ENCODE assay signal across 10 cellular contexts in genomic region chr10:6582913-6583312, GRCh38. TPM values are rescaled to one million over a fixed set of nuclear protein-coding genes. Genes with fewer than 3 reads are reported as not detected.
DNase-seq lines count a peak whose midpoint lies in the region; ATAC-seq, FAIRE-seq and TF ChIP-seq lines count a peak whose summit lies in the region.
"Not testable (repeated sequence)": the region's sequence is repeated elsewhere in the genome, so short reads cannot be mapped to it uniquely, and the experiment has no call there.
"Had no signal": no experiment of that assay in that cellular context is flagged by ENCODE, and none has a peak within 500 bp of the region (broad histone marks: within the 10 kb centered on the region; RNA-seq: fewer than 3 reads in every experiment).

No MANE protein-coding gene starts in this region.

- POLR2A ChIA-PET in K562 (lab: Yijun Ruan, JAX) = not testable (repeated sequence)
- POLR2A ChIA-PET in naive thymus-derived CD8-positive, alpha-beta T cell (lab: Charles Lee) = interaction anchor here (1.0 to 9.0 kb wide), 4 partner anchors 15 to 53 kb away, joined by 3 to 350 read pairs (median 6); no protein-coding TSS in a partner anchor

- peak overlapping the region; percentile 94 for H3K4me2 ChIP-seq in Loucy (ENCODE audit: low read depth, low read length, poor library complexity, severe bottlenecking)
- peak overlapping the region; percentile 71; the same call in 1 of the 2 replicates for H3K4me2 ChIP-seq in K562 (ENCODE audit: insufficient read depth, low read length)

- in situ Hi-C loops in K562 (cut with MboI) = not testable (repeated sequence)

- not testable (repeated sequence) for TF ChIP-seq POLR2A in K562 (conservative IDR thresholded peaks at IDR 0.05)

- not testable (repeated sequence) for TF ChIP-seq EP300 in K562 (IDR thresholded peaks at IDR 0.05; ENCODE audit: low read length)

- H2AFZ ChIP-seq in Loucy (ENCODE audit: low read length); K562 (ENCODE audit: low read depth, low read length): not testable (repeated sequence)

- H3K79me2 ChIP-seq in Loucy (ENCODE audit: insufficient read depth, low read length) (peaks cover 75% of the 10 kb centered on the region), K562 (ENCODE audit: control insufficient read depth, insufficient read depth, low read length) (peaks cover 57% of the 10 kb centered on the region)

- H3K4me3 ChIP-seq in CD4-positive, CD25-positive, alpha-beta regulatory T cell (ENCODE audit: low read depth, low read length) = peak overlapping the region; percentile 99
- peak overlapping the region; percentile 85 for H3K4me3 ChIP-seq in Loucy (ENCODE audit: low read length, poor library complexity, severe bottlenecking)
- H3K4me3 ChIP-seq in K562; skeletal muscle tissue (ENCODE audit: low read length in 3 of 3): not testable (repeated sequence)

- ATAC-seq in CD4-positive, CD25-positive, alpha-beta regulatory T cell (ENCODE audit: low read depth in 2 of 2); K562; naive thymus-derived CD8-positive, alpha-beta T cell: not testable (repeated sequence)

- intact Hi-C loops in activated CD4-positive, alpha-beta T cell treated with anti-CD3 and anti-CD28 coated beads, Interleukin-2, amount 10 ng/mL, durations not matched to agents 24 days and 14 days (cut with micrococcal nuclease) = loop anchor here (1.0 to 5.0 kb wide), 4 partner anchors 9 to 381 kb away; partner anchors contain the start of gene PFKFB3
- intact Hi-C loops in K562 (cut with micrococcal nuclease) = loop anchor here (5.0 kb wide), 3 partner anchors 64 to 136 kb away; no protein-coding TSS in a partner anchor

- H4K20me1 ChIP-seq in Loucy (ENCODE audit: insufficient read depth, low read length, poor library complexity, severe bottlenecking); K562 (replicated peaks; ENCODE audit: control insufficient read depth, insufficient read depth, low read length): not testable (repeated sequence)

- H3K9me3 ChIP-seq in CD4-positive, CD25-positive, alpha-beta regulatory T cell (ENCODE audit: control insufficient read depth in 2 of 2, low read length in 2 of 2); Loucy (ENCODE audit: insufficient read depth, low read depth, low read length); K562 (replicated peaks; ENCODE audit: control insufficient read depth, insufficient read depth, low read depth, low read length); skeletal muscle tissue (ENCODE audit: control insufficient read depth in 3 of 3, low read length in 3 of 3): not testable (repeated sequence)

- FAIRE-seq in K562 (lab: Jason Lieb, UNC) = not testable (repeated sequence)

- not testable (repeated sequence) for H3K27me3 Mint-ChIP-seq in CD4-positive, CD25-positive, alpha-beta regulatory T cell; activated CD4-positive, alpha-beta T cell treated with anti-CD3 and anti-CD28 coated beads, Interleukin-2, amount 10 ng/mL, durations not matched to agents 24 days and 14 days; activated T-cell treated with anti-CD3 and anti-CD28 coated beads, Interleukin-2, amount 50 U/mL, for 24 hours; activated naive CD4-positive, alpha-beta T cell treated with anti-CD3 and anti-CD28 coated beads, Interleukin-2, amount 10 ng/mL, durations not matched to agents 7 days and 5 days; naive thymus-derived CD8-positive, alpha-beta T cell

- CTCF ChIA-PET in activated naive CD4-positive, alpha-beta T cell treated with anti-CD3 and anti-CD28 coated beads, Interleukin-2, amount 10 ng/mL, durations not matched to agents 7 days and 5 days (lab: Charles Lee) = interaction anchor here (0.7 to 6.7 kb wide), 8 partner anchors 8 to 84 kb away, joined by 3 to 53 read pairs (median 20); no protein-coding TSS in a partner anchor
- CTCF ChIA-PET in K562 (lab: Yijun Ruan, JAX; ENCODE audit: low intra/inter-chr PET ratio) = not testable (repeated sequence)

- H3K9me3 Mint-ChIP-seq in CD4-positive, CD25-positive, alpha-beta regulatory T cell; activated CD4-positive, alpha-beta T cell treated with anti-CD3 and anti-CD28 coated beads, Interleukin-2, amount 10 ng/mL, durations not matched to agents 24 days and 14 days; activated T-cell treated with anti-CD3 and anti-CD28 coated beads, Interleukin-2, amount 50 U/mL, for 24 hours; activated naive CD4-positive, alpha-beta T cell treated with anti-CD3 and anti-CD28 coated beads, Interleukin-2, amount 10 ng/mL, durations not matched to agents 7 days and 5 days; naive thymus-derived CD8-positive, alpha-beta T cell: not testable (repeated sequence)

- H3K9ac ChIP-seq in Loucy (ENCODE audit: low read depth, low read length, poor library complexity, severe bottlenecking) (peak overlapping the region; percentile 98), K562 (ENCODE audit: insufficient read depth in 1 of 2, low read depth in 2 of 2, low read length in 2 of 2) (peak overlapping the region in 1 of 2 experiments; percentile 51; a peak in 2 of 4 replicates)
- not testable (repeated sequence) for H3K9ac ChIP-seq in skeletal muscle tissue (ENCODE audit: low read depth in 1 of 3, low read length in 3 of 3)

- DNase-seq in CD4-positive, CD25-positive, alpha-beta regulatory T cell; activated T-cell treated with anti-CD3 and anti-CD28 coated beads, Interleukin-2, amount 50 U/mL, for 24 hours; activated naive CD4-positive, alpha-beta T cell treated with anti-CD3 and anti-CD28 coated beads, Interleukin-2, amount 10 ng/mL, durations not matched to agents 7 days and 5 days; K562 (ENCODE audit: extremely low read depth in 1 of 4, low spot score in 3 of 4); naive thymus-derived CD8-positive, alpha-beta T cell: not testable (repeated sequence)
- DNase-seq in activated CD4-positive, alpha-beta T cell treated with anti-CD3 and anti-CD28 coated beads, Interleukin-2, amount 10 ng/mL, durations not matched to agents 24 days and 14 days = peak; percentile 68

- peaks cover 13% of the 10 kb centered on the region for H3K36me3 ChIP-seq in CD4-positive, CD25-positive, alpha-beta regulatory T cell (ENCODE audit: control insufficient read depth, insufficient read depth, low read length)
- not testable (repeated sequence) for H3K36me3 ChIP-seq in Loucy (ENCODE audit: insufficient read depth, low read length)
- peaks cover 51% of the 10 kb centered on the region for H3K36me3 ChIP-seq in K562 (ENCODE audit: control insufficient read depth, insufficient read depth, low read length)
- H3K36me3 ChIP-seq in skeletal muscle tissue (ENCODE audit: control insufficient read depth in 3 of 3, insufficient read depth in 3 of 3, low read length in 3 of 3) = peaks cover 4 to 11% (median 6%) of the 10 kb centered on the region in 3 donors

- not testable (repeated sequence) for H3K27me3 ChIP-seq in CD4-positive, CD25-positive, alpha-beta regulatory T cell (ENCODE audit: control insufficient read depth, insufficient read depth, low read length); Loucy (ENCODE audit: insufficient read depth, low read length, poor library complexity, severe bottlenecking); K562 (ENCODE audit: control insufficient read depth in 2 of 2, insufficient read depth in 2 of 2, low read length in 2 of 2); skeletal muscle tissue (ENCODE audit: control insufficient read depth in 3 of 3, insufficient read depth in 3 of 3, low read length in 3 of 3)

- not testable (repeated sequence) for TF ChIP-seq RAD21 in K562 (CRISPR knock-in tag; conservative IDR thresholded peaks at IDR 0.05 in 1 of 2, IDR thresholded peaks at IDR 0.05 in 1 of 2)

- not testable (repeated sequence) for H3F3A ChIP-seq in Loucy (ENCODE audit: low read depth)

- peak overlapping the region; percentile 83 for H3K27ac ChIP-seq in CD4-positive, CD25-positive, alpha-beta regulatory T cell (ENCODE audit: insufficient read depth, low read length, poor library complexity, severe bottlenecking)
- H3K27ac ChIP-seq in K562 (ENCODE audit: extremely low read depth, low read depth, low read length) (peak overlapping the region; percentile 63; the same call in 2 of the 3 replicates), skeletal muscle tissue (ENCODE audit: low read depth, low read length) (peak overlapping the region; percentile 95)

- H3K27ac Mint-ChIP-seq in CD4-positive, CD25-positive, alpha-beta regulatory T cell = peak overlapping the region; percentile 96 to 99 (median 97)
- peak overlapping the region; percentile 88 for H3K27ac Mint-ChIP-seq in activated CD4-positive, alpha-beta T cell treated with anti-CD3 and anti-CD28 coated beads, Interleukin-2, amount 10 ng/mL, durations not matched to agents 24 days and 14 days
- peak overlapping the region; percentile 99 for H3K27ac Mint-ChIP-seq in activated T-cell treated with anti-CD3 and anti-CD28 coated beads, Interleukin-2, amount 50 U/mL, for 24 hours
- peak overlapping the region; percentile 98 for H3K27ac Mint-ChIP-seq in activated naive CD4-positive, alpha-beta T cell treated with anti-CD3 and anti-CD28 coated beads, Interleukin-2, amount 10 ng/mL, durations not matched to agents 7 days and 5 days
- peak overlapping the region; percentile 94 to 99 (median 97) for H3K27ac Mint-ChIP-seq in naive thymus-derived CD8-positive, alpha-beta T cell

- not testable (repeated sequence) for TF ChIP-seq CTCF in Loucy (conservative IDR thresholded peaks at IDR 0.05; ENCODE audit: low read length); K562 (IDR thresholded peaks at IDR 0.05 in 2 of 3, conservative IDR thresholded peaks at IDR 0.05 in 1 of 3; ENCODE audit: insufficient read depth in 2 of 3, low read depth in 1 of 3, low read length in 3 of 3)

- WGBS in K562 (ENCODE audit: insufficient coverage, low coverage, missing lambda C conversion rate) = 84% methylated on average over 7 of the region's 8 CpGs

- peaks cover 60% of the 10 kb centered on the region for H3K4me1 ChIP-seq in CD4-positive, CD25-positive, alpha-beta regulatory T cell (ENCODE audit: control insufficient read depth, insufficient read depth, low read length, poor library complexity, severe bottlenecking)
- H3K4me1 ChIP-seq in Loucy (ENCODE audit: insufficient read depth, low read length, poor library complexity, severe bottlenecking) = peaks cover 57% of the 10 kb centered on the region
- H3K4me1 ChIP-seq in K562 (replicated peaks in 1 of 2; ENCODE audit: control insufficient read depth in 2 of 2, insufficient read depth in 2 of 2, low read length in 2 of 2) = peaks cover 17 to 24% of the 10 kb centered on the region in 2 experiments
- peaks cover 0 to 24% (median 11%) of the 10 kb centered on the region in 3 donors for H3K4me1 ChIP-seq in skeletal muscle tissue (ENCODE audit: control insufficient read depth in 3 of 3, insufficient read depth in 3 of 3, low read length in 3 of 3)

- H3K9me2 ChIP-seq in Loucy (replicated peaks; ENCODE audit: low read depth, low read length) = not testable (repeated sequence)

- H3K4me3 Mint-ChIP-seq in CD4-positive, CD25-positive, alpha-beta regulatory T cell = peak overlapping the region; percentile 96 to 99 (median 98)
- H3K4me3 Mint-ChIP-seq in activated CD4-positive, alpha-beta T cell treated with anti-CD3 and anti-CD28 coated beads, Interleukin-2, amount 10 ng/mL, durations not matched to agents 24 days and 14 days = peak overlapping the region; percentile 97
- peak overlapping the region; percentile 95 for H3K4me3 Mint-ChIP-seq in activated T-cell treated with anti-CD3 and anti-CD28 coated beads, Interleukin-2, amount 50 U/mL, for 24 hours
- H3K4me3 Mint-ChIP-seq in activated naive CD4-positive, alpha-beta T cell treated with anti-CD3 and anti-CD28 coated beads, Interleukin-2, amount 10 ng/mL, durations not matched to agents 7 days and 5 days = peak overlapping the region; percentile 94
- peak overlapping the region; percentile 90 to 97 (median 94) for H3K4me3 Mint-ChIP-seq in naive thymus-derived CD8-positive, alpha-beta T cell

- peaks cover 20 to 58% (median 43%) of the 10 kb centered on the region in 4 donors for H3K4me1 Mint-ChIP-seq in CD4-positive, CD25-positive, alpha-beta regulatory T cell
- peaks cover 57% of the 10 kb centered on the region for H3K4me1 Mint-ChIP-seq in activated CD4-positive, alpha-beta T cell treated with anti-CD3 and anti-CD28 coated beads, Interleukin-2, amount 10 ng/mL, durations not matched to agents 24 days and 14 days
- H3K4me1 Mint-ChIP-seq in activated T-cell treated with anti-CD3 and anti-CD28 coated beads, Interleukin-2, amount 50 U/mL, for 24 hours (ENCODE audit: low read depth) = peaks cover 70% of the 10 kb centered on the region
- peaks cover 40% of the 10 kb centered on the region for H3K4me1 Mint-ChIP-seq in activated naive CD4-positive, alpha-beta T cell treated with anti-CD3 and anti-CD28 coated beads, Interleukin-2, amount 10 ng/mL, durations not matched to agents 7 days and 5 days
- peaks cover 33 to 69% (median 57%) of the 10 kb centered on the region in 4 donors for H3K4me1 Mint-ChIP-seq in naive thymus-derived CD8-positive, alpha-beta T cell

- not testable (repeated sequence) for H3K9me1 ChIP-seq in K562 (ENCODE audit: control insufficient read depth, insufficient read depth, low read length)

- BruUV-seq in K562 (replicated peaks; lab: Mats Ljungman, UMichigan) = not testable (repeated sequence)

- peaks cover 38% of the 10 kb centered on the region for H3K36me3 Mint-ChIP-seq in CD4-positive, CD25-positive, alpha-beta regulatory T cell
- H3K36me3 Mint-ChIP-seq in activated CD4-positive, alpha-beta T cell treated with anti-CD3 and anti-CD28 coated beads, Interleukin-2, amount 10 ng/mL, durations not matched to agents 24 days and 14 days (ENCODE audit: low read depth) = peaks cover 59% of the 10 kb centered on the region
- H3K36me3 Mint-ChIP-seq in activated T-cell treated with anti-CD3 and anti-CD28 coated beads, Interleukin-2, amount 50 U/mL, for 24 hours (ENCODE audit: low read depth) = peaks cover 89% of the 10 kb centered on the region
- peaks cover 79% of the 10 kb centered on the region for H3K36me3 Mint-ChIP-seq in activated naive CD4-positive, alpha-beta T cell treated with anti-CD3 and anti-CD28 coated beads, Interleukin-2, amount 10 ng/mL, durations not matched to agents 7 days and 5 days
- H3K36me3 Mint-ChIP-seq in naive thymus-derived CD8-positive, alpha-beta T cell = peaks cover 29 to 50% (median 37%) of the 10 kb centered on the region in 3 donors

RNA-seq across cellular contexts. Expression of gene PRKCQ, which starts 2.8 kb away (rescaled TPM):
- 87.3 TPM for total RNA-seq in CD4-positive, CD25-positive, alpha-beta regulatory T cell
- 10 to 100 TPM; 62.4 to 70.3 (median 66.8) TPM for polyA plus RNA-seq in CD4-positive, CD25-positive, alpha-beta regulatory T cell
- total RNA-seq in activated CD4-positive, alpha-beta T cell treated with anti-CD3 and anti-CD28 coated beads, Interleukin-2, amount 10 ng/mL, durations not matched to agents 24 days and 14 days = 36.0 TPM in 2 replicates
- 22.7 and 27.9 TPM in 2 replicates for total RNA-seq in K562 (2011; cell fraction: chromatin; rRNA removed; ENCODE audit: low replicate concordance)
- 13.4 and 13.5 TPM in 2 replicates for total RNA-seq in K562 (2011; cell fraction: nucleolus; rRNA removed)
- 12.6 and 14.3 TPM in 2 replicates for total RNA-seq in K562 (2011; cell fraction: nucleoplasm; rRNA removed)
- 14.5 and 15.1 TPM in 2 replicates for total RNA-seq in K562 (2014; rRNA removed)
- 17.1 and 19.2 TPM in 2 replicates for total RNA-seq in K562 (2014; rRNA removed; fragmentation: Illumina TruSeq; extraction: Trizol)
- 15.0 and 15.2 TPM in 2 replicates for total RNA-seq in K562 (2015; rRNA removed; fragmentation: Illumina TruSeq; extraction: Trizol)
- total RNA-seq in K562 (2021) = 13.6 and 14.6 TPM in 2 replicates
- polyA plus RNA-seq in K562 (2011; rRNA removed) = 21.4 and 23.3 TPM in 2 replicates
- 9.7 and 15.2 TPM in 2 replicates for polyA plus RNA-seq in K562 (2011; cell fraction: cytosol; rRNA removed)
- 10.9 and 13.8 TPM in 2 replicates for polyA plus RNA-seq in K562 (2011; cell fraction: nucleus; rRNA removed)
- polyA plus RNA-seq in K562 (2012) = 9.8 and 12.5 TPM in 2 replicates
- polyA plus RNA-seq in K562 (2014; fragmentation: Illumina TruSeq; extraction: Trizol) = 17.8 and 18.4 TPM in 2 replicates
- polyA plus RNA-seq in K562 (2014; fragmentation: Nextera tagmentation; extraction: Ambion mirVana) = 1 to 10 TPM; 4.4 to 6.7 TPM
- 11.4 and 11.9 TPM in 2 replicates for polyA plus RNA-seq in K562 (2014; rRNA removed)
- 43.8 and 44.1 TPM in 2 replicates for polyA minus RNA-seq in K562 (2011; rRNA and poly(A)+ RNA removed)
- 13.0 and 13.3 TPM in 2 replicates for polyA minus RNA-seq in K562 (2011; cell fraction: cytosol; rRNA and poly(A)+ RNA removed)
- 9.7 and 15.8 TPM in 2 replicates for polyA minus RNA-seq in K562 (2011; cell fraction: nucleus; rRNA and poly(A)+ RNA removed)
- 10 to 100 TPM; 59.3 to 60.0 TPM for total RNA-seq in naive thymus-derived CD8-positive, alpha-beta T cell
- polyA plus RNA-seq in naive thymus-derived CD8-positive, alpha-beta T cell = 10 to 100 TPM; 30.9 to 51.6 (median 37.6) TPM
- total RNA-seq in skeletal muscle tissue = 14.6 TPM
- total RNA-seq: GM23248, LHCN-M2 had no signal
- polyA plus RNA-seq: GM23248 had no signal
